ENCODE assay signal across 26 cellular contexts in genomic region chr14:77346495-77346894, GRCh38. TPM values are rescaled to one million over a fixed set of nuclear protein-coding genes. Genes with fewer than 3 reads are reported as not detected.
"Had no signal": no experiment of that assay in that cellular context is flagged by ENCODE, and none has a peak within 500 bp of the region (broad histone marks: within the 10 kb centered on the region; RNA-seq: fewer than 3 reads in every experiment).

No MANE protein-coding gene starts in this region.

- H3K9me3 Mint-ChIP-seq: immature natural killer cell; naive B cell; natural killer cell; neural crest cell; stimulated activated effector memory CD8-positive, alpha-beta T cell treated with anti-CD3 and anti-CD28 coated beads, Interleukin-12 subunit alpha, Interleukin-12 subunit beta, amount 100 ng/mL, for 72 hours; stimulated activated naive CD8-positive, alpha-beta T cell treated with anti-CD3 and anti-CD28 coated beads, Interleukin-15, amount 100 ng/mL, for 72 hours; type B pancreatic cell had no signal

- H3K27ac Mint-ChIP-seq: mesothelial cell of epicardium; stimulated activated effector memory CD8-positive, alpha-beta T cell treated with anti-CD3 and anti-CD28 coated beads, Interleukin-12 subunit alpha, Interleukin-12 subunit beta, amount 100 ng/mL, for 72 hours; type B pancreatic cell had no signal

- DNase-seq: heart right ventricle; immature natural killer cell; kidney; left colon; left ventricle myocardium inferior; mesendoderm; naive B cell; natural killer cell; nucleus accumbens; pancreas; posterior cingulate gyrus; retina; right cardiac atrium; sigmoid colon; small intestine; spleen; stimulated activated CD4-positive, alpha-beta T cell treated with anti-CD3 and anti-CD28 coated beads, Interleukin-4, amount 100 ng/mL, for 24 hours; stimulated activated naive CD4-positive, alpha-beta T cell treated with Interleukin-2 at 50 U/mL for 16 hours; stimulated activated naive CD8-positive, alpha-beta T cell treated with anti-CD3 and anti-CD28 coated beads, Interleukin-15, amount 100 ng/mL, for 72 hours; substantia nigra had no signal

- H3K4me3 Mint-ChIP-seq: immature natural killer cell; mesothelial cell of epicardium; natural killer cell; neural crest cell; stimulated activated effector memory CD8-positive, alpha-beta T cell treated with anti-CD3 and anti-CD28 coated beads, Interleukin-12 subunit alpha, Interleukin-12 subunit beta, amount 100 ng/mL, for 72 hours; stimulated activated naive CD8-positive, alpha-beta T cell treated with anti-CD3 and anti-CD28 coated beads, Interleukin-15, amount 100 ng/mL, for 72 hours; type B pancreatic cell had no signal

- H3K4me1 Mint-ChIP-seq: immature natural killer cell; stimulated activated effector memory CD8-positive, alpha-beta T cell treated with anti-CD3 and anti-CD28 coated beads, Interleukin-12 subunit alpha, Interleukin-12 subunit beta, amount 100 ng/mL, for 72 hours; stimulated activated naive CD8-positive, alpha-beta T cell treated with anti-CD3 and anti-CD28 coated beads, Interleukin-15, amount 100 ng/mL, for 72 hours had no signal

- H3K27me3 Mint-ChIP-seq: naive B cell; stimulated activated naive CD8-positive, alpha-beta T cell treated with anti-CD3 and anti-CD28 coated beads, Interleukin-15, amount 100 ng/mL, for 72 hours; type B pancreatic cell had no signal

- FAIRE-seq: islet of Langerhans, kidney, pancreas, small intestine had no signal

RNA-seq across cellular contexts. Expression of gene SAMD15, which starts 30.7 kb away (rescaled TPM):
- total RNA-seq: vagina had no signal
